8 cellular contexts compared by ENCODE assay signal in genomic region chr14:23969433-23970282, GRCh38. TPM values are rescaled to one million over a fixed set of nuclear protein-coding genes. Genes with fewer than 3 reads are reported as not detected.
A peak's percentile ranks its signal among the peaks of the same experiment; 100 is the strongest.
DNase-seq lines count a peak whose midpoint lies in the region; ATAC-seq and TF ChIP-seq lines count a peak whose summit lies in the region.
"Not testable (repeated sequence)": the region's sequence is repeated elsewhere in the genome, so short reads cannot be mapped to it uniquely, and the experiment has no call there.

No MANE protein-coding gene starts in this region.

- peak; percentile 55 for ATAC-seq in GM21423 (IDR thresholded peaks at IDR 0.05; ENCODE audit: unreplicated experiment)
- ATAC-seq in HG03571 (IDR thresholded peaks at IDR 0.05; ENCODE audit: unreplicated experiment), result peak; percentile 50

- CTCF ChIA-PET in activated naive CD4-positive, alpha-beta T cell treated with anti-CD3 and anti-CD28 coated beads for 36 hours (lab: Charles Lee), result not testable (repeated sequence)

- H3K27me3 Mint-ChIP-seq in T-helper 2 cell treated with Interferon-gamma antibody and Interleukin-4, amounts not matched to agents 5 μg/mL and 100 μg/mL, for 36 hours (ENCODE audit: low read depth); activated naive CD4-positive, alpha-beta T cell treated with anti-CD3 and anti-CD28 coated beads for 36 hours (ENCODE audit: low read depth): not testable (repeated sequence)

- not testable (repeated sequence) for TF ChIP-seq POLR2A in esophagus squamous epithelium (IDR thresholded peaks at IDR 0.05)

- H3K27ac ChIP-seq in esophagus squamous epithelium, result peak overlapping the region in 2 of 4 donors; percentile 61

- H3K27me3 ChIP-seq in esophagus squamous epithelium, result not testable (repeated sequence)

- H3K9me3 ChIP-seq in esophagus squamous epithelium, result not testable (repeated sequence)

- intact Hi-C loops in activated naive CD4-positive, alpha-beta T cell treated with anti-CD3 and anti-CD28 coated beads for 36 hours (cut with micrococcal nuclease); esophagus squamous epithelium (cut with DNase I): not testable (repeated sequence)

- H3K4me1 Mint-ChIP-seq in T-helper 2 cell treated with Interferon-gamma antibody and Interleukin-4, amounts not matched to agents 5 μg/mL and 100 μg/mL, for 36 hours (ENCODE audit: low read depth); activated naive CD4-positive, alpha-beta T cell treated with anti-CD3 and anti-CD28 coated beads for 36 hours (ENCODE audit: low read depth): not testable (repeated sequence)

- not testable (repeated sequence) for TF ChIP-seq CTCF in esophagus squamous epithelium (IDR thresholded peaks at IDR 0.05)

- not testable (repeated sequence) for H3K4me3 Mint-ChIP-seq in T-helper 2 cell treated with Interferon-gamma antibody and Interleukin-4, amounts not matched to agents 5 μg/mL and 100 μg/mL, for 36 hours
- H3K4me3 Mint-ChIP-seq in activated naive CD4-positive, alpha-beta T cell treated with anti-CD3 and anti-CD28 coated beads for 36 hours, result peak overlapping the region; percentile 29

- H3K36me3 ChIP-seq in esophagus squamous epithelium, result not testable (repeated sequence)

- not testable (repeated sequence) for H3K4me1 ChIP-seq in esophagus squamous epithelium

- peak overlapping the region; percentile 16 to 69 (median 44) for H3K4me3 ChIP-seq in esophagus squamous epithelium

- DNase-seq in CD1c-positive myeloid dendritic cell (ENCODE audit: extremely low spot score), result peak; percentile 34
- DNase-seq in T-helper 2 cell treated with Interferon-gamma antibody and Interleukin-4, amounts not matched to agents 5 μg/mL and 100 μg/mL, for 36 hours (ENCODE audit: low spot score), result peak; percentile 66
- DNase-seq in activated naive CD4-positive, alpha-beta T cell treated with anti-CD3 and anti-CD28 coated beads for 36 hours, result peak; percentile 63
- not testable (repeated sequence) for DNase-seq in esophagus squamous epithelium (lab: John Stamatoyannopoulos, UW)
- DNase-seq in myocyte (ENCODE audit: low read depth), result peak; percentile 47
- DNase-seq in stimulated activated CD4-positive, alpha-beta T cell treated with anti-CD3 and anti-CD28 coated beads, Interleukin-4, amount 100 ng/mL, for 4 hours, result peak; percentile 52 to 64

- WGBS in esophagus squamous epithelium, 2 donors, result 4 to 40% methylated on average over 1 to 22 of the region's 65 CpGs

- H3K27ac Mint-ChIP-seq in T-helper 2 cell treated with Interferon-gamma antibody and Interleukin-4, amounts not matched to agents 5 μg/mL and 100 μg/mL, for 36 hours; activated naive CD4-positive, alpha-beta T cell treated with anti-CD3 and anti-CD28 coated beads for 36 hours: not testable (repeated sequence)

- H3K36me3 Mint-ChIP-seq in T-helper 2 cell treated with Interferon-gamma antibody and Interleukin-4, amounts not matched to agents 5 μg/mL and 100 μg/mL, for 36 hours (ENCODE audit: low read depth); activated naive CD4-positive, alpha-beta T cell treated with anti-CD3 and anti-CD28 coated beads for 36 hours (ENCODE audit: low read depth): not testable (repeated sequence)

- H3K9me3 Mint-ChIP-seq in T-helper 2 cell treated with Interferon-gamma antibody and Interleukin-4, amounts not matched to agents 5 μg/mL and 100 μg/mL, for 36 hours; activated naive CD4-positive, alpha-beta T cell treated with anti-CD3 and anti-CD28 coated beads for 36 hours: not testable (repeated sequence)

RNA-seq across cellular contexts. Expression of gene DHRS4, which starts 16.1 kb away (rescaled TPM):
- 10 to 100 TPM; 22.8 to 24.0 TPM for total RNA-seq in activated naive CD4-positive, alpha-beta T cell treated with anti-CD3 and anti-CD28 coated beads for 36 hours
- 10 to 100 TPM; 27.5 to 46.0 (median 38.0) TPM for total RNA-seq in esophagus squamous epithelium
- 26.2 and 28.9 TPM in 2 replicates for total RNA-seq in myocyte
- polyA plus RNA-seq in myocyte (2012), result 32.0 TPM

RNA-seq across cellular contexts. Expression of gene DHRS4L2, which starts 19.1 kb away (rescaled TPM):
- 10 to 100 TPM; 26.2 to 26.3 TPM for total RNA-seq in activated naive CD4-positive, alpha-beta T cell treated with anti-CD3 and anti-CD28 coated beads for 36 hours
- total RNA-seq in esophagus squamous epithelium (10 to 100 TPM in 3 of 4 donors, 1 to 10 TPM in 1; 9.4 to 35.6 (median 27.2) TPM), myocyte (5.7 and 5.8 TPM in 2 replicates)
- polyA plus RNA-seq in myocyte (2012), result 17.2 TPM
